In the genomic region with DNA sequence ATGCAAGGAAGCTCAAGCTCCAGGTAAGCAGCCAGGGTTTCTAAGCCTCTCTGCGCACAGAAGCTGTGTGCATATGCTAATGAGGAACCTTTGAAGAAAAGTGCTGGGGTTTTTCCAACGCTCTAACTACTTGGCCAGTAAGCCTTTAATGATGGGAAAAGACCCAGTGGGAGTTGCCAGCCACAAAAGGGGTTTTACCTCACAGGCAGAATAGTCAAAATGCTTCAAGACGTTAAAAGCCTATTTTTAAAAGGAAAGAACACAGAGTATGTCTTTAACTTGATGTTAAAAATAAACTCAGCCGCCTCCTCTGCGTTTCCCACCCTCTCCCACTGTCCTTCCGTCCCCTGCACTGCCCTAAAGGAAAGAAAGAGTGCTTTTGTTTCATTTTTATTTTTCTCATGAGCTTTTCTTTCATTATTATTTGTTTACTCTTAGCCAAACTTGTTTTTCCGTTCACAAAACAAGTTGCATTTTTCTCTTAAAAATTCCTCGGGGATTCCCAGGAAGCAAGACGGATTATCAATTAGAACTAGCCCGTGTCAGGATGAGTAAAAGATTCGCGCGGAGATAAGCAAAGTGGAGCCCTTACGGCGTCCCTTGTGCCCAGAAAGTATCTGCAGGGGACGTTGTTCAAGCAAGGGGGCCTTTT, we compare ENCODE assay signal across 8 cellular contexts.
A peak's percentile ranks its signal among the peaks of the same experiment; 100 is the strongest.
DNase-seq lines count a peak whose midpoint lies in the region; ATAC-seq, FAIRE-seq and TF ChIP-seq lines count a peak whose summit lies in the region.

No MANE protein-coding gene starts in this region.

- H3K4me3 ChIP-seq in GM12865 (ENCODE audit: low read depth, low read length): peak overlapping the region; percentile 74
- no peak overlapping the region for H3K4me3 ChIP-seq in Karpas-422 (ENCODE audit: low read length)
- peak overlapping the region; percentile 19 for H3K4me3 ChIP-seq in bronchial epithelial cell (ENCODE audit: low read depth, low read length)
- peak overlapping the region; percentile 52 for H3K4me3 ChIP-seq in lower lobe of right lung

- FAIRE-seq in bronchial epithelial cell (lab: Jason Lieb, UNC): no peak

- H3K9me2 ChIP-seq in Karpas-422 (replicated peaks; ENCODE audit: insufficient read depth, low read length): no peaks in the 10 kb centered on the region

- H3K27me3 ChIP-seq in Karpas-422 (ENCODE audit: low read length): no peaks in the 10 kb centered on the region
- H3K27me3 ChIP-seq in bronchial epithelial cell (ENCODE audit: control insufficient read depth, insufficient read depth, low read length): no peaks in the 10 kb centered on the region
- no peaks in the 10 kb centered on the region for H3K27me3 ChIP-seq in lower lobe of right lung (ENCODE audit: low read depth)

- H3K4me2 ChIP-seq in Karpas-422 (ENCODE audit: low read depth, low read length, poor library complexity, severe bottlenecking): peak overlapping the region; percentile 32

- ATAC-seq in GM21528 (IDR thresholded peaks at IDR 0.05; ENCODE audit: low FRiP score, unreplicated experiment): peak; percentile 64
- ATAC-seq in lower lobe of right lung: peak; percentile 67 to 77

- H3K27ac ChIP-seq in Karpas-422 (ENCODE audit: low read length): no peak overlapping the region
- H3K27ac ChIP-seq in lower lobe of right lung: no peak overlapping the region

- TF ChIP-seq CTCF in GM12865 (IDR thresholded peaks at IDR 0.05; ENCODE audit: insufficient read depth, low read depth, low read length, missing control alignments): no peak
- TF ChIP-seq CTCF in bronchial epithelial cell (IDR thresholded peaks at IDR 0.05; ENCODE audit: insufficient read depth, low read length, severe bottlenecking): no peak
- TF ChIP-seq CTCF in lower lobe of right lung (IDR thresholded peaks at IDR 0.05): no peak

- H3K9ac ChIP-seq in Karpas-422 (ENCODE audit: low read length): no peak overlapping the region

- intact Hi-C loops in lower lobe of right lung (cut with DNase I): no loop called here

- H4K20me1 ChIP-seq in Karpas-422 (ENCODE audit: insufficient read depth, low read depth, low read length): no peaks in the 10 kb centered on the region

- H3K4me1 ChIP-seq in Karpas-422 (ENCODE audit: low read length) (peaks cover 17% of the 10 kb centered on the region), lower lobe of right lung (peaks cover 7% of the 10 kb centered on the region)

- no peaks in the 10 kb centered on the region for H3K79me2 ChIP-seq in Karpas-422 (ENCODE audit: low read length)

- no peak overlapping the region for H2AFZ ChIP-seq in Karpas-422 (ENCODE audit: low read length)

- H3K9me3 ChIP-seq in Karpas-422 (ENCODE audit: low read length): no peaks in the 10 kb centered on the region
- H3K9me3 ChIP-seq in lower lobe of right lung: no peaks in the 10 kb centered on the region

- H3K36me3 ChIP-seq in Karpas-422 (ENCODE audit: insufficient read depth, low read length): no peaks in the 10 kb centered on the region
- H3K36me3 ChIP-seq in bronchial epithelial cell (ENCODE audit: control insufficient read depth, insufficient read depth, low read length): no peaks in the 10 kb centered on the region
- H3K36me3 ChIP-seq in lower lobe of right lung: no peaks in the 10 kb centered on the region

- peak; percentile 89 for DNase-seq in GM12865 (ENCODE audit: low read depth)
- DNase-seq in Karpas-422: no peak
- DNase-seq in bronchial epithelial cell (ENCODE audit: low read depth): no peak
- DNase-seq in lower lobe of right lung: no peak
- DNase-seq in superior temporal gyrus (ENCODE audit: extremely low spot score): peak; percentile 63
- DNase-seq in activated gamma-delta T cell treated with Interleukin-2 at 50 U/mL for 16 hours: no peak
- DNase-seq in NCI-H1417 (lab: John Stamatoyannopoulos, UW): no peak

Comparison
In these comparisons a context has a peak if more than half of its experiments do, and no peak if none do; other contexts are left out.
1. DNase-seq: peak in GM12865 (single experiment) and superior temporal gyrus (single experiment); none in Karpas-422 (single experiment), bronchial epithelial cell (single experiment), lower lobe of right lung (single experiment), activated gamma-delta T cell treated with Interleukin-2 at 50 U/mL for 16 hours (single experiment) and NCI-H1417 (0 of 3).